28 cellular contexts compared by ENCODE assay signal in genomic region chr2:17765423-17765822, GRCh38. TPM values are rescaled to one million over a fixed set of nuclear protein-coding genes. Genes with fewer than 3 reads are reported as not detected.
DNase-seq lines count a peak whose midpoint lies in the region; ATAC-seq, FAIRE-seq and TF ChIP-seq lines count a peak whose summit lies in the region.
"Had no signal": no experiment of that assay in that cellular context is flagged by ENCODE, and none has a peak within 500 bp of the region (broad histone marks: within the 10 kb centered on the region; RNA-seq: fewer than 3 reads in every experiment).

No MANE protein-coding gene starts in this region.

- H3K4me1 ChIP-seq in left ventricle myocardium inferior = peaks cover 22% of the 10 kb centered on the region
- H3K4me1 ChIP-seq in small intestine (ENCODE audit: control insufficient read depth in 2 of 2, insufficient read depth in 1 of 2, low read depth in 1 of 2, low read length in 1 of 2) = no peaks in the 10 kb centered on the region

- peaks cover 6% of the 10 kb centered on the region for H3K36me3 ChIP-seq in left ventricle myocardium inferior
- H3K36me3 ChIP-seq in small intestine (ENCODE audit: control insufficient read depth in 2 of 2, insufficient read depth in 2 of 2, low read length in 2 of 2) = peaks cover 0 to 2% of the 10 kb centered on the region in 2 donors

- no peak overlapping the region for H3K4me3 Mint-ChIP-seq in activated CD8-positive, alpha-beta memory T cell treated with anti-CD3 and anti-CD28 coated beads, Interleukin-2, amount 10 ng/mL, durations not matched to agents 7 days and 5 days
- H3K4me3 Mint-ChIP-seq: CD8-positive, alpha-beta memory T cell; H9 had no signal

- no peaks in the 10 kb centered on the region for H3K27me3 Mint-ChIP-seq in activated CD8-positive, alpha-beta memory T cell treated with anti-CD3 and anti-CD28 coated beads, Interleukin-2, amount 10 ng/mL, durations not matched to agents 7 days and 5 days
- H3K27me3 Mint-ChIP-seq: CD8-positive, alpha-beta memory T cell had no signal

- no peak for ATAC-seq in Right ventricle myocardium inferior
- no peak for ATAC-seq in activated CD8-positive, alpha-beta memory T cell treated with anti-CD3 and anti-CD28 coated beads, Interleukin-2, amount 10 ng/mL, durations not matched to agents 7 days and 5 days
- ATAC-seq: GM12878 had no signal

- no peaks in the 10 kb centered on the region for H3K9me3 Mint-ChIP-seq in activated CD8-positive, alpha-beta memory T cell treated with anti-CD3 and anti-CD28 coated beads, Interleukin-2, amount 10 ng/mL, durations not matched to agents 7 days and 5 days (ENCODE audit: low read depth)
- H3K9me3 Mint-ChIP-seq: CD8-positive, alpha-beta memory T cell; H9 had no signal

- DNase-seq in DMS 273 (lab: John Stamatoyannopoulos, UW; ENCODE audit: unreplicated experiment) (peak; percentile 24), DMS 273 treated with DMSO at 0.1 percent for 48 hours (lab: John Stamatoyannopoulos, UW) (no peak), left ventricle myocardium inferior (no peak), Right ventricle myocardium inferior (ENCODE audit: missing footprints) (no peak), glomerular visceral epithelial cell (ENCODE audit: extremely low spot score) (peak; percentile 26), small intestine (peak; percentile 42), SKM-1 treated with dmso at 0.1 percent for 144 hours (lab: John Stamatoyannopoulos, UW; ENCODE audit: unreplicated experiment) (no peak)
- DNase-seq in activated CD8-positive, alpha-beta memory T cell treated with anti-CD3 and anti-CD28 coated beads, Interleukin-2, amount 10 ng/mL, durations not matched to agents 7 days and 5 days = no peak
- DNase-seq: CD8-positive, alpha-beta memory T cell; DMS79 treated with DMSO at 0.1 percent for 48 hours; GM23248; H9; KG1; NCI-H1694; NCI-H2081; NCI-H2171; NCI-H345; NCI-H524; NCI-H774; NK-92 treated with Interleukin-12 subunit alpha and Interleukin-12 subunit beta, amount 100 ng/mL, for 24 hours; SHP77; SK-N-SH had no signal

- CTCF ChIA-PET in activated CD8-positive, alpha-beta memory T cell treated with anti-CD3 and anti-CD28 coated beads, Interleukin-2, amount 10 ng/mL, durations not matched to agents 7 days and 5 days (lab: Charles Lee) = no interaction called here

- H3K27ac ChIP-seq in left ventricle myocardium inferior (replicated peaks) = peak overlapping the region; percentile 39
- H3K27ac ChIP-seq in small intestine (ENCODE audit: low read depth in 1 of 2, low read length in 1 of 2) = no peak overlapping the region
- H3K27ac ChIP-seq: 22Rv1, C4-2B, GM23248, HL-60 had no signal

- H3K9me3 ChIP-seq in left ventricle myocardium inferior (replicated peaks) (no peaks in the 10 kb centered on the region), small intestine (ENCODE audit: control insufficient read depth, low read depth) (no peaks in the 10 kb centered on the region)
- H3K9me3 ChIP-seq: SK-N-SH had no signal

- peaks cover 2% of the 10 kb centered on the region for H3K4me1 Mint-ChIP-seq in activated CD8-positive, alpha-beta memory T cell treated with anti-CD3 and anti-CD28 coated beads, Interleukin-2, amount 10 ng/mL, durations not matched to agents 7 days and 5 days
- H3K4me1 Mint-ChIP-seq: CD8-positive, alpha-beta memory T cell; H9 had no signal

- no peak overlapping the region for H3K27ac Mint-ChIP-seq in activated CD8-positive, alpha-beta memory T cell treated with anti-CD3 and anti-CD28 coated beads, Interleukin-2, amount 10 ng/mL, durations not matched to agents 7 days and 5 days
- H3K27ac Mint-ChIP-seq: H9 had no signal

- FAIRE-seq in small intestine (lab: Jason Lieb, UNC) = no peak
- FAIRE-seq: GM12878 had no signal

- WGBS in small intestine, 3 donors = 18 to 63% (median 39%) methylated on average over 2 of the region's 2 CpGs

- H3K4me3 ChIP-seq in left ventricle myocardium inferior = no peak overlapping the region
- no peak overlapping the region for H3K4me3 ChIP-seq in small intestine (ENCODE audit: low read depth in 1 of 2, low read length in 2 of 2)
- H3K4me3 ChIP-seq: GM12878, GM23248 had no signal

- no peaks in the 10 kb centered on the region for H3K27me3 ChIP-seq in left ventricle myocardium inferior (ENCODE audit: low read depth)
- H3K27me3 ChIP-seq in small intestine (ENCODE audit: control insufficient read depth in 2 of 2, insufficient read depth in 2 of 2, low read length in 2 of 2) = no peaks in the 10 kb centered on the region

- H3K36me3 Mint-ChIP-seq in activated CD8-positive, alpha-beta memory T cell treated with anti-CD3 and anti-CD28 coated beads, Interleukin-2, amount 10 ng/mL, durations not matched to agents 7 days and 5 days = peaks cover 39% of the 10 kb centered on the region

- TF ChIP-seq CTCF in left ventricle myocardium inferior (IDR thresholded peaks at IDR 0.05; ENCODE audit: borderline replicate concordance) = no peak

- intact Hi-C loops in left ventricle myocardium inferior (cut with micrococcal nuclease) = no loop called here
- intact Hi-C loops in Right ventricle myocardium inferior (cut with DNase I) = loop anchor here (5.0 kb wide), 1 partner anchor 57 kb away; no protein-coding TSS in a partner anchor

RNA-seq across cellular contexts. Expression of gene GEN1, which starts 11.5 kb away (rescaled TPM):
- total RNA-seq in left ventricle myocardium inferior = 4.3 TPM
- 3.3 TPM for total RNA-seq in Right ventricle myocardium inferior
- polyA plus RNA-seq in small intestine = 1 to 10 TPM; 1.1 to 4.1 (median 2.7) TPM
- total RNA-seq in activated CD8-positive, alpha-beta memory T cell treated with anti-CD3 and anti-CD28 coated beads, Interleukin-2, amount 10 ng/mL, durations not matched to agents 7 days and 5 days = 10 to 100 TPM; 40.0 to 48.7 TPM

RNA-seq across cellular contexts. Expression of gene SMC6, which starts 11.8 kb away (rescaled TPM):
- total RNA-seq in left ventricle myocardium inferior (13.3 TPM), Right ventricle myocardium inferior (12.7 TPM)
- polyA plus RNA-seq in small intestine = 10 to 100 TPM in 1 of 3 donors, 1 to 10 TPM in 2; 8.8 to 11.6 (median 9.5) TPM
- 10 to 100 TPM; 32.1 to 35.1 TPM for total RNA-seq in activated CD8-positive, alpha-beta memory T cell treated with anti-CD3 and anti-CD28 coated beads, Interleukin-2, amount 10 ng/mL, durations not matched to agents 7 days and 5 days

RNA-seq across cellular contexts. Expression of gene MSGN1, which starts 50.8 kb away (rescaled TPM):
- total RNA-seq in left ventricle myocardium inferior = not detected
- not detected for total RNA-seq in Right ventricle myocardium inferior
- not detected for polyA plus RNA-seq in small intestine
- total RNA-seq in activated CD8-positive, alpha-beta memory T cell treated with anti-CD3 and anti-CD28 coated beads, Interleukin-2, amount 10 ng/mL, durations not matched to agents 7 days and 5 days = not detected
- total RNA-seq: CD8-positive, alpha-beta memory T cell; GM23248; H9; HT-29; OCI-LY7 had no signal
- polyA plus RNA-seq: CD8-positive, alpha-beta memory T cell; GM12878; GM23248; SK-N-SH had no signal

Comparison
In these comparisons a context has a peak if more than half of its experiments do, and no peak if none do; other contexts are left out.
1. DNase-seq: peak in DMS 273 (single experiment), glomerular visceral epithelial cell (single experiment) and small intestine (single experiment); none in DMS 273 treated with DMSO at 0.1 percent for 48 hours (single experiment), left ventricle myocardium inferior (single experiment), Right ventricle myocardium inferior (single experiment), SKM-1 treated with dmso at 0.1 percent for 144 hours (single experiment) and activated CD8-positive, alpha-beta memory T cell treated with anti-CD3 and anti-CD28 coated beads, Interleukin-2, amount 10 ng/mL, durations not matched to agents 7 days and 5 days (single experiment).